Comparison of ENCODE assay signal across 1 cellular context in the genomic region with DNA sequence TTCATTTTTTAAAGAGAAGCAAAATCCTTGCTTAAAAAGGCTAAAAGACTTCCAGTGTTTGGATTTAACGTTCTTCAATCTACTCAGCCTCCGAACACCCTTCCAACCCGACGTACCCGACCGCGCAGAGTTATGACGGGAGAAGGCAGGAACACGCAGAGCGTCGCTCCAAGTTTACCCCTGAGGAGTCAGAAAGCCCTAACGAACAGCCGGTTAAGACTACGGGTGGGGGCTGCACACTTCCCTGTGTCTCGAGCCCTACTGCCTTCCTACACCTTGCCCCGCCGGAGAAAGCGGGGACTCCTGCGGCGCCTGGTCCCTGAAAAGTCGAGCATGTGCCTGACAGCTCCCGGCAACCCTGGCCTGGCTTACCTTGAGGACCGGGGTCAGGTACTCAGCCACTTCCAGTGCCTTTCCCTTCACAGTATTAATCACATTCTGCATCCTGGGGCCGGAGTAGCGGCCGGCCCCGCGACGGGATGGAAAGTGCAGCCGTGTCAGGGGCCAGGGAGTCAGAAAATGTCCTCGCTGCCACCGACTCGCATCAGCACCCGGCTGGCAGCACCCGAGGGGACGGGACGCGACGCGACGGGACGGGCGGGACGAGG.
TF ChIP-seq lines count a peak whose summit lies in the region.

No MANE protein-coding gene starts in this region.

TF ChIP-seq in GM12878, 131 proteins besides CTCF, POLR2A, EP300 and RAD21 (continued from another document):
- TF ChIP-seq CUX1 (IDR thresholded peaks at IDR 0.05; ENCODE audit: insufficient replicate concordance, low read depth, low read length) (no peak), SIX5 (IDR thresholded peaks at IDR 0.05; ENCODE audit: low read depth, low read length, severe bottlenecking) (no peak), FOS (IDR thresholded peaks at IDR 0.05; ENCODE audit: borderline replicate concordance, extremely low read depth, insufficient read length) (no peak), NFIC (IDR thresholded peaks at IDR 0.05; ENCODE audit: low read depth, low read length) (no peak), KAT2A (conservative IDR thresholded peaks at IDR 0.05; ENCODE audit: control insufficient read depth, low read depth, low read length) (no peak), E4F1 (IDR thresholded peaks at IDR 0.05; ENCODE audit: borderline replicate concordance, partially characterized antibody) (no peak), TCF7 (IDR thresholded peaks at IDR 0.05; ENCODE audit: borderline replicate concordance) (no peak), ZNF217 (IDR thresholded peaks at IDR 0.05) (no peak), RBBP5 (conservative IDR thresholded peaks at IDR 0.05) (no peak), MYC (IDR thresholded peaks at IDR 0.05; ENCODE audit: insufficient read depth, insufficient read length, insufficient replicate concordance, low read length, severe bottlenecking) (peak; percentile 52), NR2F1 (conservative IDR thresholded peaks at IDR 0.05) (no peak; the same call in 1 of the 2 replicates), CREB1 (IDR thresholded peaks at IDR 0.05; ENCODE audit: low read depth) (peak; percentile 98), ATF2 (IDR thresholded peaks at IDR 0.05; ENCODE audit: low read length) (no peak), SPI1 (IDR thresholded peaks at IDR 0.05; ENCODE audit: borderline replicate concordance, insufficient read depth, low read depth, low read length) (no peak), ZNF207 (IDR thresholded peaks at IDR 0.05; ENCODE audit: borderline replicate concordance) (no peak), CBX5 (IDR thresholded peaks at IDR 0.05; ENCODE audit: low read depth) (no peak), NFXL1 (IDR thresholded peaks at IDR 0.05; ENCODE audit: borderline replicate concordance) (no peak), SMAD5 (IDR thresholded peaks at IDR 0.05; ENCODE audit: low read depth) (no peak)
- TF ChIP-seq, protein P1, sequence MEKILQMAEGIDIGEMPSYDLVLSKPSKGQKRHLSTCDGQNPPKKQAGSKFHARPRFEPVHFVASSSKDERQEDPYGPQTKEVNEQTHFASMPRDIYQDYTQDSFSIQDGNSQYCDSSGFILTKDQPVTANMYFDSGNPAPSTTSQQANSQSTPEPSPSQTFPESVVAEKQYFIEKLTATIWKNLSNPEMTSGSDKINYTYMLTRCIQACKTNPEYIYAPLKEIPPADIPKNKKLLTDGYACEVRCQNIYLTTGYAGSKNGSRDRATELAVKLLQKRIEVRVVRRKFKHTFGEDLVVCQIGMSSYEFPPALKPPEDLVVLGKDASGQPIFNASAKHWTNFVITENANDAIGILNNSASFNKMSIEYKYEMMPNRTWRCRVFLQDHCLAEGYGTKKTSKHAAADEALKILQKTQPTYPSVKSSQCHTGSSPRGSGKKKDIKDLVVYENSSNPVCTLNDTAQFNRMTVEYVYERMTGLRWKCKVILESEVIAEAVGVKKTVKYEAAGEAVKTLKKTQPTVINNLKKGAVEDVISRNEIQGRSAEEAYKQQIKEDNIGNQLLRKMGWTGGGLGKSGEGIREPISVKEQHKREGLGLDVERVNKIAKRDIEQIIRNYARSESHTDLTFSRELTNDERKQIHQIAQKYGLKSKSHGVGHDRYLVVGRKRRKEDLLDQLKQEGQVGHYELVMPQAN (conservative IDR thresholded peaks at IDR 0.05) = 0 out of 2 replicates have a peak, but pooled peaks have one; percentile 6
- TF ChIP-seq, protein P2, sequence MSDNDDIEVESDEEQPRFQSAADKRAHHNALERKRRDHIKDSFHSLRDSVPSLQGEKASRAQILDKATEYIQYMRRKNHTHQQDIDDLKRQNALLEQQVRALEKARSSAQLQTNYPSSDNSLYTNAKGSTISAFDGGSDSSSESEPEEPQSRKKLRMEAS (IDR thresholded peaks at IDR 0.05; ENCODE audit: low read depth, low read length) = no peak
- TF ChIP-seq, protein P3, sequence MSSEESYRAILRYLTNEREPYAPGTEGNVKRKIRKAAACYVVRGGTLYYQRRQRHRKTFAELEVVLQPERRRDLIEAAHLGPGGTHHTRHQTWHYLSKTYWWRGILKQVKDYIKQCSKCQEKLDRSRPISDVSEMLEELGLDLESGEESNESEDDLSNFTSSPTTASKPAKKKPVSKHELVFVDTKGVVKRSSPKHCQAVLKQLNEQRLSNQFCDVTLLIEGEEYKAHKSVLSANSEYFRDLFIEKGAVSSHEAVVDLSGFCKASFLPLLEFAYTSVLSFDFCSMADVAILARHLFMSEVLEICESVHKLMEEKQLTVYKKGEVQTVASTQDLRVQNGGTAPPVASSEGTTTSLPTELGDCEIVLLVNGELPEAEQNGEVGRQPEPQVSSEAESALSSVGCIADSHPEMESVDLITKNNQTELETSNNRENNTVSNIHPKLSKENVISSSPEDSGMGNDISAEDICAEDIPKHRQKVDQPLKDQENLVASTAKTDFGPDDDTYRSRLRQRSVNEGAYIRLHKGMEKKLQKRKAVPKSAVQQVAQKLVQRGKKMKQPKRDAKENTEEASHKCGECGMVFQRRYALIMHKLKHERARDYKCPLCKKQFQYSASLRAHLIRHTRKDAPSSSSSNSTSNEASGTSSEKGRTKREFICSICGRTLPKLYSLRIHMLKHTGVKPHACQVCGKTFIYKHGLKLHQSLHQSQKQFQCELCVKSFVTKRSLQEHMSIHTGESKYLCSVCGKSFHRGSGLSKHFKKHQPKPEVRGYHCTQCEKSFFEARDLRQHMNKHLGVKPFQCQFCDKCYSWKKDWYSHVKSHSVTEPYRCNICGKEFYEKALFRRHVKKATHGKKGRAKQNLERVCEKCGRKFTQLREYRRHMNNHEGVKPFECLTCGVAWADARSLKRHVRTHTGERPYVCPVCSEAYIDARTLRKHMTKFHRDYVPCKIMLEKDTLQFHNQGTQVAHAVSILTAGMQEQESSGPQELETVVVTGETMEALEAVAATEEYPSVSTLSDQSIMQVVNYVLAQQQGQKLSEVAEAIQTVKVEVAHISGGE (CRISPR knock-in tag; IDR thresholded peaks at IDR 0.05) = no peak
- TF ChIP-seq, protein P4, sequence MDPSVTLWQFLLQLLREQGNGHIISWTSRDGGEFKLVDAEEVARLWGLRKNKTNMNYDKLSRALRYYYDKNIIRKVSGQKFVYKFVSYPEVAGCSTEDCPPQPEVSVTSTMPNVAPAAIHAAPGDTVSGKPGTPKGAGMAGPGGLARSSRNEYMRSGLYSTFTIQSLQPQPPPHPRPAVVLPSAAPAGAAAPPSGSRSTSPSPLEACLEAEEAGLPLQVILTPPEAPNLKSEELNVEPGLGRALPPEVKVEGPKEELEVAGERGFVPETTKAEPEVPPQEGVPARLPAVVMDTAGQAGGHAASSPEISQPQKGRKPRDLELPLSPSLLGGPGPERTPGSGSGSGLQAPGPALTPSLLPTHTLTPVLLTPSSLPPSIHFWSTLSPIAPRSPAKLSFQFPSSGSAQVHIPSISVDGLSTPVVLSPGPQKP (IDR thresholded peaks at IDR 0.05; ENCODE audit: low read depth, low read length) = no peak
